Comparison of ENCODE assay signal across 1 cellular context in the genomic region with DNA sequence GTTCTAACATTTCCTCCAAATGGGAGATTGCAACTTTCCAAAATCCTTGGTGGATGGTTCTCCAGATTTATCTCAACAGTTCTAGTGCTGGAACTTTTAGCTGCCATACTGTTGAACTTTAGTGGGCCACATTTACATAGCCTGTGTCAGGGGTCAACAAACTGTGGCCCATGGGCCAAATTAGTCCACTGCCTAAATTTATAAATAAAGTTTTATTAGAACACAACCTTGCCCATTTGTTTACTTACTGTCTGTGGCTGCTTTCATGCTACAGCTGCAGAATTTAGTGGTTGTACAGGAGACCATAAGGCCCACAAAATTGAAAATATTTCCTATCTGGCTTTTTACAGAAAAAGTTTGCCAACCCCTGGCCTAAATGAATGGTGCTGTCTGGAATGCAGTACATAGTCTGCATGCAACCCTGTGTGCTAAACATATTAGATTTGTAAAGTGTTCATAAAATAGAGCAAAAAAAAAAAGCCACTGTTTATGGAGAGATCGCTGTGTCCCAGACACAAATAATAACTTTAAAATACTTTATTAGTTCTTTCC.
TF ChIP-seq lines count a peak whose summit lies in the region.

No MANE protein-coding gene starts in this region.

TF ChIP-seq in HepG2, 621 proteins besides CTCF, POLR2A, EP300 and RAD21:
- TF ChIP-seq ZNF775 (CRISPR knock-in tag; IDR thresholded peaks at IDR 0.05; ENCODE audit: borderline replicate concordance): no peak
- TF ChIP-seq, protein P1, sequence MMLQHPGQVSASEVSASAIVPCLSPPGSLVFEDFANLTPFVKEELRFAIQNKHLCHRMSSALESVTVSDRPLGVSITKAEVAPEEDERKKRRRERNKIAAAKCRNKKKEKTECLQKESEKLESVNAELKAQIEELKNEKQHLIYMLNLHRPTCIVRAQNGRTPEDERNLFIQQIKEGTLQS (CRISPR knock-in tag; IDR thresholded peaks at IDR 0.05): no peak
- TF ChIP-seq ZBTB40 (IDR thresholded peaks at IDR 0.05): peak; percentile 47; the same call in 1 of the 2 replicates
- peak; percentile 95 for TF ChIP-seq ZBTB40 (CRISPR knock-in tag; IDR thresholded peaks at IDR 0.05)
TF ChIP-seq in HepG2: peak in this region for 1.
